13 cellular contexts compared by ENCODE assay signal in the genomic region with DNA sequence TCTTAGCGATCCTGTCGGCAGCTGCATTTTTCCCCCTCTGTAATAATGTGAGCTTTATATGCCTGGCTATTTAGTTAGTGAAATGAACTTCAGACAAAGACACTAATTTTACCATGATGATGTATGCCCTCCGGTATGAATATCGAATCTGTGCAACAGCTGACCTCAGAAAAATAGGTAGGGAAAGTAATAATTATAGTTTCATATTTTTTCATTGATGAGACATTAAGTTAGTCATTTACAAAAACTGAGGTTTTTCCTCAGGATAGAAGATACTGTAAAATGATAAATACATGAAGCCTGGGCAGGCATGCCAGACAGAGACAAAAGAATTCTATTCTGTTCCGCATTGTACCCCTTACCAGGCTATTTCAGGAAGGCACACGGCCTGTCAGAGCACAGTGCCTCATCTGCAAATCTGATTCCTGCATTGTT.
A peak's percentile ranks its signal among the peaks of the same experiment; 100 is the strongest.
DNase-seq lines count a peak whose midpoint lies in the region; ATAC-seq and TF ChIP-seq lines count a peak whose summit lies in the region.
"Had no signal": no experiment of that assay in that cellular context is flagged by ENCODE, and none has a peak within 500 bp of the region (broad histone marks: within the 10 kb centered on the region; RNA-seq: fewer than 3 reads in every experiment).

No MANE protein-coding gene starts in this region.

- ATAC-seq in HG02610 (IDR thresholded peaks at IDR 0.05; ENCODE audit: unreplicated experiment): no peak
- ATAC-seq: left lobe of liver; stimulated activated naive CD8-positive, alpha-beta T cell treated with anti-CD3 and anti-CD28 coated beads, Interleukin-15, Interleukin-2, amounts not matched to agents 100 U/mL and 50 U/mL, for 24 hours had no signal

- H3K27me3 ChIP-seq in right atrium auricular region: no peaks in the 10 kb centered on the region

- H3K36me3 ChIP-seq in right atrium auricular region: no peaks in the 10 kb centered on the region

- no peak for TF ChIP-seq POLR2A in erythroblast (IDR thresholded peaks at IDR 0.05; ENCODE audit: low read length)

- H3K27ac Mint-ChIP-seq in activated CD4-positive, alpha-beta T cell treated with anti-CD3 and anti-CD28 coated beads, Interleukin-2, amount 10 ng/mL, durations not matched to agents 7 days and 5 days: no peak overlapping the region
- H3K27ac Mint-ChIP-seq: activated T-helper 2 cell treated with anti-CD3 and anti-CD28 coated beads, Interferon-gamma antibody, Interleukin-2, Interleukin-4, amounts not matched to agents 10 μg/mL and 5 μg/mL and 100 μg/mL, durations not matched to agents 14 hours and 24 hours and 36 hours had no signal

- no peaks in the 10 kb centered on the region for H3K9me3 ChIP-seq in right atrium auricular region

- DNase-seq in EH (ENCODE audit: low read depth) (peak; percentile 89), amniotic epithelial cell (ENCODE audit: low read depth) (peak; percentile 41), right atrium auricular region (ENCODE audit: low spot score) (no peak), retinal pigment epithelial cell (ENCODE audit: low read depth) (no peak), RKO (ENCODE audit: low spot score) (no peak), erythroblast (lab: John Stamatoyannopoulos, UW) (no peak)
- DNase-seq in activated CD4-positive, alpha-beta T cell treated with anti-CD3 and anti-CD28 coated beads, Interleukin-2, amount 10 ng/mL, durations not matched to agents 7 days and 5 days: no peak
- DNase-seq: NCI-H1417 treated with DMSO at 0.1 percent for 48 hours; stimulated activated CD4-positive, alpha-beta T cell treated with anti-CD3 and anti-CD28 coated beads, Interleukin-12 subunit alpha, Interleukin-12 subunit beta, amount 100 ng/mL, for 4 hours; stimulated activated naive CD8-positive, alpha-beta T cell treated with anti-CD3 and anti-CD28 coated beads, Interleukin-15, Interleukin-2, amounts not matched to agents 100 U/mL and 50 U/mL, for 24 hours had no signal

- H3K27ac ChIP-seq in right atrium auricular region: peak overlapping the region; percentile 61 to 73

- H3K4me3 Mint-ChIP-seq in activated CD4-positive, alpha-beta T cell treated with anti-CD3 and anti-CD28 coated beads, Interleukin-2, amount 10 ng/mL, durations not matched to agents 7 days and 5 days: no peak overlapping the region

- H3K36me3 Mint-ChIP-seq in activated CD4-positive, alpha-beta T cell treated with anti-CD3 and anti-CD28 coated beads, Interleukin-2, amount 10 ng/mL, durations not matched to agents 7 days and 5 days (ENCODE audit: low read depth): no peaks in the 10 kb centered on the region

- CTCF ChIA-PET in activated CD4-positive, alpha-beta T cell treated with anti-CD3 and anti-CD28 coated beads, Interleukin-2, amount 10 ng/mL, durations not matched to agents 7 days and 5 days (lab: Charles Lee): no interaction called here

- H3K4me3 ChIP-seq in right atrium auricular region (no peak overlapping the region), retinal pigment epithelial cell (ENCODE audit: low read length) (peak overlapping the region; percentile 22)

- H3K4me1 ChIP-seq in right atrium auricular region: peaks cover 0 to 13% of the 10 kb centered on the region in 2 donors

- H3K9me3 Mint-ChIP-seq in activated CD4-positive, alpha-beta T cell treated with anti-CD3 and anti-CD28 coated beads, Interleukin-2, amount 10 ng/mL, durations not matched to agents 7 days and 5 days: no peaks in the 10 kb centered on the region
- H3K9me3 Mint-ChIP-seq: activated T-helper 2 cell treated with anti-CD3 and anti-CD28 coated beads, Interferon-gamma antibody, Interleukin-2, Interleukin-4, amounts not matched to agents 10 μg/mL and 5 μg/mL and 100 μg/mL, durations not matched to agents 14 hours and 24 hours and 36 hours had no signal

- POLR2A ChIA-PET in activated CD4-positive, alpha-beta T cell treated with anti-CD3 and anti-CD28 coated beads, Interleukin-2, amount 10 ng/mL, durations not matched to agents 7 days and 5 days (lab: Charles Lee): no interaction called here

- peaks cover 5% of the 10 kb centered on the region for H3K4me1 Mint-ChIP-seq in activated CD4-positive, alpha-beta T cell treated with anti-CD3 and anti-CD28 coated beads, Interleukin-2, amount 10 ng/mL, durations not matched to agents 7 days and 5 days

- TF ChIP-seq CTCF in right atrium auricular region (IDR thresholded peaks at IDR 0.05) (no peak), retinal pigment epithelial cell (conservative IDR thresholded peaks at IDR 0.05; ENCODE audit: low read depth, low read length) (no peak)

- H3K27me3 Mint-ChIP-seq in activated CD4-positive, alpha-beta T cell treated with anti-CD3 and anti-CD28 coated beads, Interleukin-2, amount 10 ng/mL, durations not matched to agents 7 days and 5 days: peaks cover 34% of the 10 kb centered on the region

Comparison
In these comparisons a context has a peak if more than half of its experiments do, and no peak if none do; other contexts are left out.
1. DNase-seq: peak in EH (single experiment) and amniotic epithelial cell (single experiment); none in right atrium auricular region (single experiment), retinal pigment epithelial cell (single experiment), RKO (single experiment), erythroblast (0 of 2) and activated CD4-positive, alpha-beta T cell treated with anti-CD3 and anti-CD28 coated beads, Interleukin-2, amount 10 ng/mL, durations not matched to agents 7 days and 5 days (single experiment).